9 cellular contexts compared by ENCODE assay signal in the genomic region with DNA sequence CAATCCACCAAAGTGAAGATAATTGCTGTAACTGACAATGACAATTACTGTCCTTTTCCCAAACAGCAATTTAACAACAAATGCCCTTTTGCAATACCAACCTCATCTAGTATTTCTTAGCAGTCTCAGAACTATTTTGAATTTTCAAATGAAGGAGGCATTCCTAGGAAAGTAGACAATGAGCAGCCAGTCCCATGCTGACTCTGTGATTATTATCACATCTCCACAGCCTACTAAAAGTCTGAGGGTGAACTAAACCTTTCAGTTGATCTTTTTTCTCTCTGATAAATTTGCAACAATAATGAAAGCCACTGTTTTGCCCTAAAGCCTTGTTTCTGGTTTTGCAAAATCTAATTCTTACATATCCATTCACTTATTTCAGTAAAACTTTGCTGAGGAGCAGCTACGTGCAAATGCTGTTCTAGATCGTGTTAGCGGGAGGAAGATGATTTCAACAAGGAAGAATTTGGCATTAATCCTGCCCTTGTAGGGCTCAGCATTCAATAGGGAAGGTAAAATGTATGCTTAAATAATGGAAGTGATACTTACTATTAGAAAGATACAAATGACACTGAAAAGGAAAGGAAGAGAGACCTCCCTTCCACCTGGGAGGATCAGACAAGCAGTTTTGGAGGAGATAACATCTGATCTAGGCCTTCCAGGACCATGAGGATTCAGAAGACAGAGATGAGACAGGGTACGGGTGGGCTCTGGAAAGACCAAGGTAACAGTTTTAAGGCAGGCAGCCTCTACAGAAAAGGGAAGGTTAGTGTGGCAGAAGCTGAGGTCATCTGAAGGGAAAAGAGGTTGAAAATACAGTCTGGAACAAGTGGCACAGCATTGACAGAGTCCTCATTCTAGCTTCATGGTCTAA. TPM values are rescaled to one million over a fixed set of nuclear protein-coding genes. Genes with fewer than 3 reads are reported as not detected.
DNase-seq lines count a peak whose midpoint lies in the region; ATAC-seq and TF ChIP-seq lines count a peak whose summit lies in the region.
"Had no signal": no experiment of that assay in that cellular context is flagged by ENCODE, and none has a peak within 500 bp of the region (broad histone marks: within the 10 kb centered on the region; RNA-seq: fewer than 3 reads in every experiment).

No MANE protein-coding gene starts in this region.

- no peak for TF ChIP-seq POLR2A in right lobe of liver (IDR thresholded peaks at IDR 0.05)

- CTCF ChIA-PET in CD8-positive, alpha-beta memory T cell (lab: Charles Lee) = interaction anchor here (1.2 to 2.2 kb wide), 3 partner anchors 13 to 48 kb away, joined by 3 to 7 read pairs (median 3); partner anchors contain the start of gene SLC38A1

- ATAC-seq in naive B cell (ENCODE audit: low read depth in 2 of 2) (no peak), HG03045 (IDR thresholded peaks at IDR 0.05; ENCODE audit: unreplicated experiment) (no peak), right lobe of liver (no peak)

- H3K27ac Mint-ChIP-seq in CD8-positive, alpha-beta memory T cell = peak overlapping the region; percentile 81 to 100 (median 98)
- H3K27ac Mint-ChIP-seq in naive B cell = peak overlapping the region; percentile 35 to 97 (median 94)

- intact Hi-C loops in right lobe of liver (cut with DNase I) = no loop called here

- no peak for DNase-seq in CD8-positive, alpha-beta memory T cell
- DNase-seq in LHCN-M2 (ENCODE audit: low read depth) (peak; percentile 24), brain microvascular endothelial cell (peak; percentile 32), naive B cell (no peak), foreskin melanocyte (no peak), right lobe of liver (no peak)
- DNase-seq in activated effector memory CD4-positive, alpha-beta T cell treated with anti-CD3 and anti-CD28 coated beads, Interleukin-2, amount 50 U/mL, for 16 hours = no peak
- DNase-seq: KG1 had no signal

- H3K4me3 Mint-ChIP-seq in CD8-positive, alpha-beta memory T cell = peak overlapping the region in 6 of 7 donors; percentile 10 to 84 (median 44)
- H3K4me3 Mint-ChIP-seq in naive B cell = peak overlapping the region; percentile 5 to 81 (median 50)

- peaks cover 91 to 100% (median 100%) of the 10 kb centered on the region in 3 donors for H3K4me1 Mint-ChIP-seq in CD8-positive, alpha-beta memory T cell
- peaks cover 67 to 97% (median 88%) of the 10 kb centered on the region in 3 donors for H3K4me1 Mint-ChIP-seq in naive B cell

- POLR2A ChIA-PET in CD8-positive, alpha-beta memory T cell (lab: Charles Lee) = interaction anchor here (0.6 to 0.8 kb wide), 3 partner anchors 37 to 47 kb away, joined by 3 to 4 read pairs (median 3); partner anchors contain the start of gene SLC38A1

- in situ Hi-C loops in brain microvascular endothelial cell (cut with HindIII; ENCODE audit: low pct_ligation_motif_present, low sequenced_read_pairs) = no loop called here

- peaks cover 7% of the 10 kb centered on the region for H3K36me3 ChIP-seq in CD8-positive, alpha-beta memory T cell (ENCODE audit: insufficient read depth, low read length)
- H3K36me3 ChIP-seq in brain microvascular endothelial cell (replicated peaks) = no peaks in the 10 kb centered on the region
- H3K36me3 ChIP-seq in right lobe of liver = no peaks in the 10 kb centered on the region

- H3K9me3 Mint-ChIP-seq in CD8-positive, alpha-beta memory T cell = no peaks in the 10 kb centered on the region
- peaks cover 0 to 2% (median 0%) of the 10 kb centered on the region in 7 donors for H3K9me3 Mint-ChIP-seq in naive B cell

- H3K27me3 Mint-ChIP-seq in CD8-positive, alpha-beta memory T cell = no peaks in the 10 kb centered on the region
- H3K27me3 Mint-ChIP-seq in naive B cell = no peaks in the 10 kb centered on the region

- peak overlapping the region; percentile 10 for H3K27ac ChIP-seq in CD8-positive, alpha-beta memory T cell (ENCODE audit: low read depth, low read length)
- H3K27ac ChIP-seq in brain microvascular endothelial cell = peak overlapping the region; percentile 96
- H3K27ac ChIP-seq in right lobe of liver = no peak overlapping the region

- peaks cover 88% of the 10 kb centered on the region for H3K4me1 ChIP-seq in CD8-positive, alpha-beta memory T cell (ENCODE audit: insufficient read depth, low read length)
- H3K4me1 ChIP-seq in right lobe of liver = no peaks in the 10 kb centered on the region

- H3K36me3 Mint-ChIP-seq in CD8-positive, alpha-beta memory T cell = peaks cover 13 to 91% (median 29%) of the 10 kb centered on the region in 3 donors
- H3K36me3 Mint-ChIP-seq in naive B cell = peaks cover 33 to 45% of the 10 kb centered on the region in 2 donors

- TF ChIP-seq CTCF in brain microvascular endothelial cell (IDR thresholded peaks at IDR 0.05; ENCODE audit: low read depth, low read length, missing control alignments) (no peak), right lobe of liver (IDR thresholded peaks at IDR 0.05) (no peak)

- H3K9me3 ChIP-seq in CD8-positive, alpha-beta memory T cell (ENCODE audit: low read length) = no peaks in the 10 kb centered on the region
- no peaks in the 10 kb centered on the region for H3K9me3 ChIP-seq in right lobe of liver

- 75% methylated on average over 4 of the region's 4 CpGs for WGBS in right lobe of liver (ENCODE audit: insufficient coverage, low coverage, low lambda C conversion rate, missing lambda C conversion rate)

- H3K4me3 ChIP-seq in CD8-positive, alpha-beta memory T cell (ENCODE audit: low read length) = peak overlapping the region; percentile 10
- H3K4me3 ChIP-seq in brain microvascular endothelial cell (ENCODE audit: low read depth, low read length) = no peak overlapping the region
- H3K4me3 ChIP-seq in right lobe of liver = no peak overlapping the region

- no peaks in the 10 kb centered on the region for H3K27me3 ChIP-seq in CD8-positive, alpha-beta memory T cell (ENCODE audit: insufficient read depth, low read length, poor library complexity, severe bottlenecking)
- H3K27me3 ChIP-seq in brain microvascular endothelial cell (replicated peaks) = no peaks in the 10 kb centered on the region
- H3K27me3 ChIP-seq in right lobe of liver = no peaks in the 10 kb centered on the region

RNA-seq across cellular contexts. Expression of gene SLC38A1, which starts 47.4 kb away (rescaled TPM):
- 100 to 1,000 TPM; 233 to 242 TPM for total RNA-seq in CD8-positive, alpha-beta memory T cell
- polyA plus RNA-seq in CD8-positive, alpha-beta memory T cell = 252 TPM
- 89.6 and 118 TPM in 2 replicates for total RNA-seq in LHCN-M2 (2014; rRNA removed)
- polyA plus RNA-seq in LHCN-M2 (2012) = 16.3 TPM
- polyA plus RNA-seq in naive B cell (ENCODE audit: low read depth in 6 of 6) = 100 to 1,000 TPM; 282 to 432 (median 343) TPM
- 10 to 100 TPM in 4 of 6 experiments, 1 to 10 TPM in 2; 7.9 to 20.7 (median 12.2) TPM for total RNA-seq in right lobe of liver

Comparison
In these comparisons a context has a peak if more than half of its experiments do, and no peak if none do; other contexts are left out.
1. DNase-seq: peak in LHCN-M2 (single experiment) and brain microvascular endothelial cell (single experiment); none in CD8-positive, alpha-beta memory T cell (0 of 5), naive B cell (single experiment), foreskin melanocyte (single experiment), activated effector memory CD4-positive, alpha-beta T cell treated with anti-CD3 and anti-CD28 coated beads, Interleukin-2, amount 50 U/mL, for 16 hours (single experiment) and right lobe of liver (0 of 3).
2. H3K27ac ChIP-seq: peak in CD8-positive, alpha-beta memory T cell (single experiment) and brain microvascular endothelial cell (single experiment); none in right lobe of liver (0 of 3).